3 cellular contexts compared by ENCODE assay signal in the genomic region with DNA sequence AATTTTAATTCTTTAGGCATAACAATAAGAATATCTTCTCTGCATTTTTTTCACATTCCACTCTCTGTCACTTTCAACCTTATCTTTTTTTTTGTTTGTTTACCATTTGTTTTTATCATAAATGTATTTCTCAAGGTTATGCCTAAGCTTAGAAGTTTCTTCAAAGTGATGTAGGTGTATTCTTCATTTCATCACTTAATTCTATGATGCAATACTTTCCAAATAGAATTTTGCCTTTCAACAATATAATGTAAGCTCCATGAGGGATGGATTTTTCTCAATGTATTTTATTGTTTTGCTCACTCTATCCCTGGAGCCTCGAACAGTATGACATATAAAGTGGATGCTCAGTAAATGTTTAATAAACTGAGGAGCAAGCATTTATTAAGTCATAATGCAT.
TF ChIP-seq lines count a peak whose summit lies in the region.

No MANE protein-coding gene starts in this region.

TF ChIP-seq in HepG2, 621 proteins besides CTCF, POLR2A, EP300 and RAD21:
- TF ChIP-seq SMAD3 (CRISPR knock-in tag; IDR thresholded peaks at IDR 0.05) (no peak), ATF7 (IDR thresholded peaks at IDR 0.05) (peak; percentile 72), ATF7 (CRISPR knock-in tag; IDR thresholded peaks at IDR 0.05) (no peak), ZNF138 (CRISPR knock-in tag; IDR thresholded peaks at IDR 0.05; ENCODE audit: low read depth) (no peak), CEBPB (IDR thresholded peaks at IDR 0.05; ENCODE audit: borderline replicate concordance, low read depth, low read length) (peak; percentile 70), RORA (CRISPR knock-in tag; IDR thresholded peaks at IDR 0.05) (no peak), ZNF18 (CRISPR knock-in tag; IDR thresholded peaks at IDR 0.05; ENCODE audit: insufficient replicate concordance) (no peak)
- TF ChIP-seq, protein P1, sequence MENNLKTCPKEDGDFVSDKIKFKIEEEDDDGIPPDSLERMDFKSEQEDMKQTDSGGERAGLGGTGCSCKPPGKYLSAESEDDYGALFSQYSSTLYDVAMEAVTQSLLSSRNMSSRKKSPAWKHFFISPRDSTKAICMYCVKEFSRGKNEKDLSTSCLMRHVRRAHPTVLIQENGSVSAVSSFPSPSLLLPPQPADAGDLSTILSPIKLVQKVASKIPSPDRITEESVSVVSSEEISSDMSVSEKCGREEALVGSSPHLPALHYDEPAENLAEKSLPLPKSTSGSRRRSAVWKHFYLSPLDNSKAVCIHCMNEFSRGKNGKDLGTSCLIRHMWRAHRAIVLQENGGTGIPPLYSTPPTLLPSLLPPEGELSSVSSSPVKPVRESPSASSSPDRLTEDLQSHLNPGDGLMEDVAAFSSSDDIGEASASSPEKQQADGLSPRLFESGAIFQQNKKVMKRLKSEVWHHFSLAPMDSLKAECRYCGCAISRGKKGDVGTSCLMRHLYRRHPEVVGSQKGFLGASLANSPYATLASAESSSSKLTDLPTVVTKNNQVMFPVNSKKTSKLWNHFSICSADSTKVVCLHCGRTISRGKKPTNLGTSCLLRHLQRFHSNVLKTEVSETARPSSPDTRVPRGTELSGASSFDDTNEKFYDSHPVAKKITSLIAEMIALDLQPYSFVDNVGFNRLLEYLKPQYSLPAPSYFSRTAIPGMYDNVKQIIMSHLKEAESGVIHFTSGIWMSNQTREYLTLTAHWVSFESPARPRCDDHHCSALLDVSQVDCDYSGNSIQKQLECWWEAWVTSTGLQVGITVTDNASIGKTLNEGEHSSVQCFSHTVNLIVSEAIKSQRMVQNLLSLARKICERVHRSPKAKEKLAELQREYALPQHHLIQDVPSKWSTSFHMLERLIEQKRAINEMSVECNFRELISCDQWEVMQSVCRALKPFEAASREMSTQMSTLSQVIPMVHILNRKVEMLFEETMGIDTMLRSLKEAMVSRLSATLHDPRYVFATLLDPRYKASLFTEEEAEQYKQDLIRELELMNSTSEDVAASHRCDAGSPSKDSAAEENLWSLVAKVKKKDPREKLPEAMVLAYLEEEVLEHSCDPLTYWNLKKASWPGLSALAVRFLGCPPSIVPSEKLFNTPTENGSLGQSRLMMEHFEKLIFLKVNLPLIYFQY (CRISPR knock-in tag; IDR thresholded peaks at IDR 0.05; ENCODE audit: borderline replicate concordance), result no peak

TF ChIP-seq in IMR-90, 13 proteins besides CTCF, POLR2A, EP300 and RAD21:
- peak; percentile 51 for TF ChIP-seq CEBPB (IDR thresholded peaks at IDR 0.05; ENCODE audit: low read depth, low read length)
- TF ChIP-seq MXI1 (IDR thresholded peaks at IDR 0.05; ENCODE audit: borderline replicate concordance, low read depth, low read length), result no peak

TF ChIP-seq in H1, 55 proteins besides CTCF, POLR2A, EP300 and RAD21:
- TF ChIP-seq KDM5A (IDR thresholded peaks at IDR 0.05; ENCODE audit: low read length) (no peak), RNF2 (IDR thresholded peaks at IDR 0.05; ENCODE audit: borderline replicate concordance, low read depth, low read length, missing control alignments, poor library complexity, severe bottlenecking) (no peak), SAP30 (IDR thresholded peaks at IDR 0.05; ENCODE audit: insufficient read depth, insufficient replicate concordance, low read length) (no peak), CEBPB (IDR thresholded peaks at IDR 0.05; ENCODE audit: low read depth, low read length) (peak; percentile 24; the same call in 1 of the 2 replicates), JUN (IDR thresholded peaks at IDR 0.05; ENCODE audit: low read depth, low read length) (no peak)
